1 cellular context compared by ENCODE assay signal in the genomic region with DNA sequence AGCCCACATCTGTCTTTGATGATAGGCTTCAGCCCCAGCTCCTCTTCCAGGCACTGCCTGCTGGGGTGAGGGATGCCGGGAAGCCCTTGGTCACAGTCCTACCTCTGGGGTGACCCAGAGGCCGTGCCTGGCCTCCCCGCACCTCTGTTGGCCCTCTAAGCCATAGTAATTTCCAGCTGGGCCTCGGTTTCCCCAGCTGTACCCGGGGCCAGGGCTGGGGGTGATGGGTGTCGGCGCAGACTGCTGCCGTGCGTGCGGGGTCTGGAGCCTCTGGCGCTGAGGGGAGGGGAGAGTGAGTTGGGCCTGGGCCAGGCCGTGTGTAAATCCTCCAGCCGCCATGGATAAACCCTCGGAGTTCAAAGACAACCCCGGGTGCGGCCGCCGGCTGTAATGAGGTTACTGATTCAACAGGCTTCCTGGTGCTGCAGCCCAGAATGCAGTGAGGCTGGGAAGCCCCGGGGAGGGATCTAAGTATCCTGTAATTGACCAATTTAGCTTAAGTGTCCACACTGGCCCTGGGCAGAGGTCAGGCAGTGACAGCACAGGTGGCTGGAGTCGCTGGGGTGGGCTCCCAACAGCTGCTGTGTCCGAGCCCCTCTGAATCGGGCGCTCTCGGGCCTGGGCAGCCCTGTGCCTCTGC.
TF ChIP-seq lines count a peak whose summit lies in the region.

No MANE protein-coding gene starts in this region.

TF ChIP-seq in HepG2, 621 proteins besides CTCF, POLR2A, EP300 and RAD21 (continued from another document and continues in another):
- no peak for TF ChIP-seq ZBTB40 (IDR thresholded peaks at IDR 0.05)
- TF ChIP-seq ZBTB40 (CRISPR knock-in tag; IDR thresholded peaks at IDR 0.05): no peak
- TF ChIP-seq ETS1 (CRISPR knock-in tag; IDR thresholded peaks at IDR 0.05): no peak
- no peak for TF ChIP-seq ZFP36L2 (CRISPR knock-in tag; IDR thresholded peaks at IDR 0.05)
- TF ChIP-seq, protein P1, sequence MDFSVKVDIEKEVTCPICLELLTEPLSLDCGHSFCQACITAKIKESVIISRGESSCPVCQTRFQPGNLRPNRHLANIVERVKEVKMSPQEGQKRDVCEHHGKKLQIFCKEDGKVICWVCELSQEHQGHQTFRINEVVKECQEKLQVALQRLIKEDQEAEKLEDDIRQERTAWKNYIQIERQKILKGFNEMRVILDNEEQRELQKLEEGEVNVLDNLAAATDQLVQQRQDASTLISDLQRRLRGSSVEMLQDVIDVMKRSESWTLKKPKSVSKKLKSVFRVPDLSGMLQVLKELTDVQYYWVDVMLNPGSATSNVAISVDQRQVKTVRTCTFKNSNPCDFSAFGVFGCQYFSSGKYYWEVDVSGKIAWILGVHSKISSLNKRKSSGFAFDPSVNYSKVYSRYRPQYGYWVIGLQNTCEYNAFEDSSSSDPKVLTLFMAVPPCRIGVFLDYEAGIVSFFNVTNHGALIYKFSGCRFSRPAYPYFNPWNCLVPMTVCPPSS (IDR thresholded peaks at IDR 0.05): no peak
- TF ChIP-seq NBN (conservative IDR thresholded peaks at IDR 0.05): no peak
- TF ChIP-seq NR2F6 (IDR thresholded peaks at IDR 0.05): peak; percentile 63
- peak; percentile 48; the same call in 1 of the 2 replicates for TF ChIP-seq NR2F6 (CRISPR knock-in tag; IDR thresholded peaks at IDR 0.05)
- TF ChIP-seq, protein P2, sequence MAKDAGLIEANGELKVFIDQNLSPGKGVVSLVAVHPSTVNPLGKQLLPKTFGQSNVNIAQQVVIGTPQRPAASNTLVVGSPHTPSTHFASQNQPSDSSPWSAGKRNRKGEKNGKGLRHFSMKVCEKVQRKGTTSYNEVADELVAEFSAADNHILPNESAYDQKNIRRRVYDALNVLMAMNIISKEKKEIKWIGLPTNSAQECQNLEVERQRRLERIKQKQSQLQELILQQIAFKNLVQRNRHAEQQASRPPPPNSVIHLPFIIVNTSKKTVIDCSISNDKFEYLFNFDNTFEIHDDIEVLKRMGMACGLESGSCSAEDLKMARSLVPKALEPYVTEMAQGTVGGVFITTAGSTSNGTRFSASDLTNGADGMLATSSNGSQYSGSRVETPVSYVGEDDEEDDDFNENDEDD (CRISPR knock-in tag; IDR thresholded peaks at IDR 0.05; ENCODE audit: borderline replicate concordance): no peak; the same call in 1 of the 2 replicates
- no peak for TF ChIP-seq KDM1A (CRISPR knock-in tag; IDR thresholded peaks at IDR 0.05)
- TF ChIP-seq ZBTB3 (CRISPR knock-in tag; IDR thresholded peaks at IDR 0.05; ENCODE audit: borderline replicate concordance, low read depth): no peak
- no peak for TF ChIP-seq ZNF296 (CRISPR knock-in tag; conservative IDR thresholded peaks at IDR 0.05)
- TF ChIP-seq SMARCE1 (IDR thresholded peaks at IDR 0.05; ENCODE audit: borderline replicate concordance): no peak
- TF ChIP-seq GPN1 (CRISPR knock-in tag; IDR thresholded peaks at IDR 0.05; ENCODE audit: borderline replicate concordance): no peak
- TF ChIP-seq, protein P3, sequence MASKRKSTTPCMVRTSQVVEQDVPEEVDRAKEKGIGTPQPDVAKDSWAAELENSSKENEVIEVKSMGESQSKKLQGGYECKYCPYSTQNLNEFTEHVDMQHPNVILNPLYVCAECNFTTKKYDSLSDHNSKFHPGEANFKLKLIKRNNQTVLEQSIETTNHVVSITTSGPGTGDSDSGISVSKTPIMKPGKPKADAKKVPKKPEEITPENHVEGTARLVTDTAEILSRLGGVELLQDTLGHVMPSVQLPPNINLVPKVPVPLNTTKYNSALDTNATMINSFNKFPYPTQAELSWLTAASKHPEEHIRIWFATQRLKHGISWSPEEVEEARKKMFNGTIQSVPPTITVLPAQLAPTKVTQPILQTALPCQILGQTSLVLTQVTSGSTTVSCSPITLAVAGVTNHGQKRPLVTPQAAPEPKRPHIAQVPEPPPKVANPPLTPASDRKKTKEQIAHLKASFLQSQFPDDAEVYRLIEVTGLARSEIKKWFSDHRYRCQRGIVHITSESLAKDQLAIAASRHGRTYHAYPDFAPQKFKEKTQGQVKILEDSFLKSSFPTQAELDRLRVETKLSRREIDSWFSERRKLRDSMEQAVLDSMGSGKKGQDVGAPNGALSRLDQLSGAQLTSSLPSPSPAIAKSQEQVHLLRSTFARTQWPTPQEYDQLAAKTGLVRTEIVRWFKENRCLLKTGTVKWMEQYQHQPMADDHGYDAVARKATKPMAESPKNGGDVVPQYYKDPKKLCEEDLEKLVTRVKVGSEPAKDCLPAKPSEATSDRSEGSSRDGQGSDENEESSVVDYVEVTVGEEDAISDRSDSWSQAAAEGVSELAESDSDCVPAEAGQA (IDR thresholded peaks at IDR 0.05; ENCODE audit: low read depth): no peak
- TF ChIP-seq, protein P3 (CRISPR knock-in tag; IDR thresholded peaks at IDR 0.05; ENCODE audit: borderline replicate concordance): no peak
- TF ChIP-seq ZNF30 (CRISPR knock-in tag; IDR thresholded peaks at IDR 0.05): no peak
- no peak for TF ChIP-seq ATF7 (IDR thresholded peaks at IDR 0.05)
- TF ChIP-seq ATF7 (CRISPR knock-in tag; IDR thresholded peaks at IDR 0.05): no peak
- no peak for TF ChIP-seq ZNF367 (CRISPR knock-in tag; IDR thresholded peaks at IDR 0.05; ENCODE audit: borderline replicate concordance)
- TF ChIP-seq HOXA5 (CRISPR knock-in tag; IDR thresholded peaks at IDR 0.05): no peak
- TF ChIP-seq CHCHD3 (CRISPR knock-in tag; IDR thresholded peaks at IDR 0.05): no peak
- peak; percentile 52; the same call in 1 of the 2 replicates for TF ChIP-seq HNF4G (IDR thresholded peaks at IDR 0.05; ENCODE audit: borderline replicate concordance, low read depth, low read length)
- no peak for TF ChIP-seq HNF4G (CRISPR knock-in tag; IDR thresholded peaks at IDR 0.05; ENCODE audit: borderline replicate concordance, low read depth)
- no peak for TF ChIP-seq ZNF652 (CRISPR knock-in tag; IDR thresholded peaks at IDR 0.05; ENCODE audit: borderline replicate concordance, low read depth)
- no peak for TF ChIP-seq CBFB (CRISPR knock-in tag; IDR thresholded peaks at IDR 0.05)
- no peak for TF ChIP-seq NFYC (CRISPR knock-in tag; IDR thresholded peaks at IDR 0.05)
- no peak for TF ChIP-seq ZFP37 (CRISPR knock-in tag; IDR thresholded peaks at IDR 0.05; ENCODE audit: borderline replicate concordance)
- no peak for TF ChIP-seq SP1 (IDR thresholded peaks at IDR 0.05)
- TF ChIP-seq SP1 (CRISPR knock-in tag; IDR thresholded peaks at IDR 0.05): no peak
- no peak for TF ChIP-seq ZNF138 (CRISPR knock-in tag; IDR thresholded peaks at IDR 0.05; ENCODE audit: low read depth)
- no peak for TF ChIP-seq POLR2G (IDR thresholded peaks at IDR 0.05; ENCODE audit: low read depth, low read length)
- no peak for TF ChIP-seq LCORL (IDR thresholded peaks at IDR 0.05)
- peak; percentile 71; the same call in 1 of the 2 replicates for TF ChIP-seq LCORL (CRISPR knock-in tag; IDR thresholded peaks at IDR 0.05)
- TF ChIP-seq, protein P4, sequence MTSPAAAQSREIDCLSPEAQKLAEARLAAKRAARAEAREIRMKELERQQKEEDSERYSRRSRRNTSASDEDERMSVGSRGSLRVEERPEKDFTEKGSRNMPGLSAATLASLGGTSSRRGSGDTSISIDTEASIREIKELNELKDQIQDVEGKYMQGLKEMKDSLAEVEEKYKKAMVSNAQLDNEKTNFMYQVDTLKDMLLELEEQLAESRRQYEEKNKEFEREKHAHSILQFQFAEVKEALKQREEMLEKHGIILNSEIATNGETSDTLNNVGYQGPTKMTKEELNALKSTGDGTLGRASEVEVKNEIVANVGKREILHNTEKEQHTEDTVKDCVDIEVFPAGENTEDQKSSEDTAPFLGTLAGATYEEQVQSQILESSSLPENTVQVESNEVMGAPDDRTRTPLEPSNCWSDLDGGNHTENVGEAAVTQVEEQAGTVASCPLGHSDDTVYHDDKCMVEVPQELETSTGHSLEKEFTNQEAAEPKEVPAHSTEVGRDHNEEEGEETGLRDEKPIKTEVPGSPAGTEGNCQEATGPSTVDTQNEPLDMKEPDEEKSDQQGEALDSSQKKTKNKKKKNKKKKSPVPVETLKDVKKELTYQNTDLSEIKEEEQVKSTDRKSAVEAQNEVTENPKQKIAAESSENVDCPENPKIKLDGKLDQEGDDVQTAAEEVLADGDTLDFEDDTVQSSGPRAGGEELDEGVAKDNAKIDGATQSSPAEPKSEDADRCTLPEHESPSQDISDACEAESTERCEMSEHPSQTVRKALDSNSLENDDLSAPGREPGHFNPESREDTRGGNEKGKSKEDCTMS (CRISPR knock-in tag; conservative IDR thresholded peaks at IDR 0.05): no peak
- TF ChIP-seq ZFX (CRISPR knock-in tag; IDR thresholded peaks at IDR 0.05; ENCODE audit: low read depth): peak; percentile 57
- TF ChIP-seq EED (CRISPR knock-in tag; IDR thresholded peaks at IDR 0.05): no peak
- TF ChIP-seq SP2 (CRISPR knock-in tag; IDR thresholded peaks at IDR 0.05): no peak
- no peak for TF ChIP-seq ZFYVE20 (CRISPR knock-in tag; IDR thresholded peaks at IDR 0.05; ENCODE audit: borderline replicate concordance, low read depth)
- TF ChIP-seq ZNF605 (CRISPR knock-in tag; IDR thresholded peaks at IDR 0.05): no peak
- no peak for TF ChIP-seq ZNF615 (CRISPR knock-in tag; IDR thresholded peaks at IDR 0.05; ENCODE audit: borderline replicate concordance)
